Comparison of ENCODE assay signal across 8 cellular contexts in the genomic region with DNA sequence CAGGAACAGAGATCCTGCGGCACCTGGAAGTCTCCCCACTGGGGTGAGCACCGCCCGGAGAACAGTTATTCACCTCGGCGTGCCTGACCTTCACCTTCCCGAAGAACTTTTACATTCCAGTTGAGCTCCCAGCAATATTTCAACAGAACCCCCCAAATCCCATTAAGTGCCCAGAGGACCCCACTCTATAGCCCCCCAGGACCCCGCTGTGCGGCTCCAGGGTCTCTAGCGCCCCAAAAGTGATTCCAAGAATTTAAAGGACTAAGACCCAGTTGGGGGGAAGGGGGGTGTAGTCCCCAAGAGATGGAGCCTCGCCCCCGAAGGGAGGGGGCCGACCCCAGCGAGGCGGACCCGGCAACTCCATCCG. TPM values are rescaled to one million over a fixed set of nuclear protein-coding genes. Genes with fewer than 3 reads are reported as not detected.
A peak's percentile ranks its signal among the peaks of the same experiment; 100 is the strongest.
DNase-seq lines count a peak whose midpoint lies in the region; ATAC-seq, FAIRE-seq and TF ChIP-seq lines count a peak whose summit lies in the region.

No MANE protein-coding gene starts in this region.

- 0 out of 2 replicates have a peak overlapping the region, but pooled peaks have one; percentile 11 for H2BK12ac ChIP-seq in H1 (ENCODE audit: low read depth, low read length)

- H2AFZ ChIP-seq in OCI-LY3 (ENCODE audit: low read depth, low read length) (peak overlapping the region; percentile 46), H1 (ENCODE audit: low read length) (no peak overlapping the region), neural progenitor cell (replicated peaks) (peak overlapping the region; percentile 69)

- no peak overlapping the region for H2BK15ac ChIP-seq in H1 (ENCODE audit: low read length)

- peaks cover 17% of the 10 kb centered on the region for H3K23me2 ChIP-seq in H1 (ENCODE audit: low read depth, low read length)

- peaks cover 34% of the 10 kb centered on the region for H3K4me1 Mint-ChIP-seq in CD8-positive, alpha-beta T cell (ENCODE audit: low read depth)
- peaks cover 33% of the 10 kb centered on the region for H3K4me1 Mint-ChIP-seq in neural progenitor cell

- peaks cover 26% of the 10 kb centered on the region for H3K36me3 Mint-ChIP-seq in CD8-positive, alpha-beta T cell
- peaks cover 8% of the 10 kb centered on the region for H3K36me3 Mint-ChIP-seq in neural progenitor cell

- no peak overlapping the region for H3K14ac ChIP-seq in H1 (ENCODE audit: insufficient read length)

- no peak for TF ChIP-seq RAD21 in H1 (IDR thresholded peaks at IDR 0.05 in 1 of 2, conservative IDR thresholded peaks at IDR 0.05 in 1 of 2; ENCODE audit: low read depth in 2 of 2, low read length in 2 of 2)

- peaks cover 4% of the 10 kb centered on the region for H3K36me3 ChIP-seq in CD8-positive, alpha-beta T cell (ENCODE audit: insufficient read depth, low read length)
- H3K36me3 ChIP-seq in OCI-LY3 (replicated peaks; ENCODE audit: low read depth, low read length) (peaks cover 13% of the 10 kb centered on the region), H1 (ENCODE audit: control insufficient read depth in 2 of 4, insufficient read depth in 4 of 4, low read length in 3 of 4) (peaks cover 0 to 4% (median 1%) of the 10 kb centered on the region in 4 experiments; a peak in 2 of 8 replicates), neural progenitor cell (no peaks in the 10 kb centered on the region)

- H3K4me1 ChIP-seq in CD8-positive, alpha-beta T cell (ENCODE audit: insufficient read depth, low read length), result peaks cover 42% of the 10 kb centered on the region
- H3K4me1 ChIP-seq in OCI-LY3 (ENCODE audit: low read length) (peaks cover 30% of the 10 kb centered on the region), H1 (replicated peaks in 1 of 4; ENCODE audit: control insufficient read depth in 3 of 4, insufficient read depth in 4 of 4, low read length in 3 of 4) (peaks cover 4 to 28% (median 16%) of the 10 kb centered on the region in 4 experiments), neural progenitor cell (peaks cover 25% of the 10 kb centered on the region)

- no peak for TF ChIP-seq EP300 in H1 (IDR thresholded peaks at IDR 0.05; ENCODE audit: borderline replicate concordance in 1 of 2, low read depth in 2 of 2, low read length in 2 of 2)

- intact Hi-C loops in CD8-positive, alpha-beta T cell (cut with DNase I, micrococcal nuclease), result loop anchor here (1.0 to 10.0 kb wide), 17 partner anchors 30 to 945 kb away; partner anchors contain the start of genes SH2D3A (in 2 of the 2), TNFSF9 (in 2 of the 2), ALKBH7 (in 1 of the 2) and DUS3L (in 1 of the 2)

- H3K79me2 ChIP-seq in OCI-LY3 (ENCODE audit: low read length), result peaks cover 40% of the 10 kb centered on the region
- peaks cover 0 to 12% of the 10 kb centered on the region in 2 experiments; a peak in 1 of 4 replicates for H3K79me2 ChIP-seq in H1 (ENCODE audit: control insufficient read depth in 1 of 2, insufficient read depth in 2 of 2, low read length in 2 of 2)
- H3K79me2 ChIP-seq in neural progenitor cell (ENCODE audit: low read depth), result peaks cover 28% of the 10 kb centered on the region

- TF ChIP-seq CTCF in CD8-positive, alpha-beta T cell (IDR thresholded peaks at IDR 0.05), result no peak
- TF ChIP-seq CTCF in OCI-LY3 (IDR thresholded peaks at IDR 0.05; ENCODE audit: low read depth, low read length) (peak; percentile 31; the same call in 1 of the 2 replicates), H1 (IDR thresholded peaks at IDR 0.05; ENCODE audit: control extremely low read depth in 1 of 3, insufficient read depth in 1 of 3, low read depth in 1 of 3, low read length in 3 of 3) (no peak), neural progenitor cell (IDR thresholded peaks at IDR 0.05) (peak; percentile 30)

- H4K20me1 ChIP-seq in OCI-LY3 (ENCODE audit: insufficient read depth, low read length) (peaks cover 6% of the 10 kb centered on the region), H1 (replicated peaks in 1 of 2; ENCODE audit: control insufficient read depth in 1 of 2, insufficient read depth in 2 of 2, low read length in 2 of 2) (peaks cover 0 to 4% of the 10 kb centered on the region in 2 experiments), neural progenitor cell (ENCODE audit: low read depth) (no peaks in the 10 kb centered on the region)

- H3K27ac Mint-ChIP-seq in CD8-positive, alpha-beta T cell, result peak overlapping the region; percentile 97
- H3K27ac Mint-ChIP-seq in neural progenitor cell, result peak overlapping the region; percentile 84

- 2% methylated on average over 9 of the region's 16 CpGs; no CpG with 5 or more reads in 1 of the 2 experiments for WGBS in H1 (ENCODE audit: extremely low coverage in 1 of 2, insufficient coverage in 1 of 2, insufficient read length in 1 of 2, insufficient replicate concordance in 2 of 2, low coverage in 1 of 2, low lambda C conversion rate in 2 of 2, missing lambda C conversion rate in 1 of 2), 2 experiments

- ATAC-seq in CD8-positive, alpha-beta T cell, result no peak
- ATAC-seq in GM21515 (IDR thresholded peaks at IDR 0.05; ENCODE audit: unreplicated experiment), result no peak

- peaks cover 5% of the 10 kb centered on the region for H3K79me1 ChIP-seq in H1 (ENCODE audit: low read depth, low read length)

- no peak overlapping the region for H2BK120ac ChIP-seq in H1 (replicated peaks; ENCODE audit: low read depth, low read length)

- H3K4ac ChIP-seq in H1 (replicated peaks; ENCODE audit: insufficient read length, low read depth, low read length), result no peak overlapping the region

- no peak overlapping the region for H3K23ac ChIP-seq in H1 (ENCODE audit: insufficient read length)

- H3K27me3 Mint-ChIP-seq in CD8-positive, alpha-beta T cell (ENCODE audit: low read depth), result no peaks in the 10 kb centered on the region
- peaks cover 9% of the 10 kb centered on the region for H3K27me3 Mint-ChIP-seq in neural progenitor cell (ENCODE audit: insufficient read depth, low read depth)

- CTCF ChIA-PET in CD8-positive, alpha-beta T cell (lab: Charles Lee), result interaction anchor here (0.5 to 4.7 kb wide), 10 partner anchors 64 to 233 kb away, joined by 3 to 101 read pairs (median 6); no protein-coding TSS in a partner anchor
- CTCF ChIA-PET in H1 (lab: Charles Lee; ENCODE audit: partially characterized antibody), result interaction anchor here (0.6 to 4.7 kb wide), 12 partner anchors 14 to 220 kb away, joined by 3 to 31 read pairs (median 6); partner anchors contain the start of genes C3 and VAV1

- H3K9me3 ChIP-seq in CD8-positive, alpha-beta T cell (ENCODE audit: low read length), result no peaks in the 10 kb centered on the region
- H3K9me3 ChIP-seq in OCI-LY3 (ENCODE audit: insufficient read depth, low read length), result no peaks in the 10 kb centered on the region
- no peaks in the 10 kb centered on the region for H3K9me3 ChIP-seq in H1 (ENCODE audit: insufficient read depth in 2 of 2, low read depth in 1 of 2, low read length in 1 of 2)
- no peaks in the 10 kb centered on the region for H3K9me3 ChIP-seq in neural progenitor cell (ENCODE audit: low read depth)

- peaks cover 39% of the 10 kb centered on the region for H3F3A ChIP-seq in neural progenitor cell (ENCODE audit: low read depth)

- peak in 1 of 7 experiments; percentile 23 for DNase-seq in CD8-positive, alpha-beta T cell
- DNase-seq in H1 (ENCODE audit: low read depth in 1 of 2, low spot score in 2 of 2) (no peak), neural progenitor cell (ENCODE audit: low spot score) (no peak), SW 1271 (lab: John Stamatoyannopoulos, UW) (no peak), SKM-1 treated with dmso at 0.1 percent for 144 hours (lab: John Stamatoyannopoulos, UW; ENCODE audit: unreplicated experiment) (no peak)
- no peak for DNase-seq in activated CD4-positive, alpha-beta T cell treated with anti-CD3 and anti-CD28 coated beads, Interleukin-2, amount 50 U/mL, for 1 hour

- no peak overlapping the region for H3K56ac ChIP-seq in H1 (replicated peaks; ENCODE audit: insufficient read length, low read depth, low read length)

- H3K4me3 ChIP-seq in CD8-positive, alpha-beta T cell (ENCODE audit: low read depth, low read length), result peak overlapping the region; percentile 83
- H3K4me3 ChIP-seq in OCI-LY3 (ENCODE audit: low read length) (peak overlapping the region; percentile 85), H1 (ENCODE audit: extremely low read depth in 1 of 4, insufficient read depth in 2 of 4, low read depth in 3 of 4, low read length in 4 of 4) (peak overlapping the region; percentile 50 to 86 (median 69)), neural progenitor cell (peak overlapping the region; percentile 91)

- H4K8ac ChIP-seq in H1 (ENCODE audit: extremely low read depth, insufficient read depth, low read length), result no peak overlapping the region; the same call in 1 of the 2 replicates

- H3K18ac ChIP-seq in H1 (ENCODE audit: extremely low read depth, low read length), result peak overlapping the region; percentile 78; the same call in 1 of the 2 replicates

- H3K27ac ChIP-seq in CD8-positive, alpha-beta T cell (ENCODE audit: low read depth, low read length), result peak overlapping the region; percentile 80
- H3K27ac ChIP-seq in OCI-LY3 (ENCODE audit: low read length) (peak overlapping the region; percentile 80), H1 (ENCODE audit: low read depth, low read length) (peak overlapping the region; percentile 28; the same call in 1 of the 2 replicates), neural progenitor cell (peak overlapping the region; percentile 98)

- peak overlapping the region; percentile 6; the same call in 1 of the 2 replicates for H2BK5ac ChIP-seq in H1 (ENCODE audit: low read depth, low read length)

- H4K5ac ChIP-seq in H1 (ENCODE audit: insufficient read length, low read depth, low read length), result no peak overlapping the region

- peak overlapping the region; percentile 96 for H3K4me3 Mint-ChIP-seq in CD8-positive, alpha-beta T cell
- peak overlapping the region; percentile 97 for H3K4me3 Mint-ChIP-seq in neural progenitor cell

- H2BK20ac ChIP-seq in H1 (ENCODE audit: low read length), result no peak overlapping the region

- no peak for TF ChIP-seq POLR2A in H1 (IDR thresholded peaks at IDR 0.05; ENCODE audit: control extremely low read depth in 1 of 2, low read depth in 2 of 2, low read length in 2 of 2)

- H4K91ac ChIP-seq in H1 (replicated peaks; ENCODE audit: insufficient read length, low read length), result peak overlapping the region; percentile 12

- no peak for FAIRE-seq in H1 (lab: Jason Lieb, UNC)

- H3K9ac ChIP-seq in OCI-LY3 (ENCODE audit: low read length) (peak overlapping the region; percentile 92), H1 (replicated peaks in 1 of 4; ENCODE audit: extremely low read depth in 1 of 4, low read depth in 3 of 4, low read length in 3 of 4) (peak overlapping the region in 2 of 4 experiments; percentile 86 to 89; a peak in 5 of 7 replicates), neural progenitor cell (peak overlapping the region; percentile 81)

- H3K9me3 Mint-ChIP-seq in CD8-positive, alpha-beta T cell, result no peaks in the 10 kb centered on the region
- no peaks in the 10 kb centered on the region for H3K9me3 Mint-ChIP-seq in neural progenitor cell

- peak overlapping the region; percentile 79 for H3K4me2 ChIP-seq in OCI-LY3 (ENCODE audit: low read length)
- peak overlapping the region; percentile 76 to 87 for H3K4me2 ChIP-seq in H1 (ENCODE audit: insufficient read depth in 1 of 2, low read depth in 2 of 2, low read length in 2 of 2)
- H3K4me2 ChIP-seq in neural progenitor cell, result peak overlapping the region; percentile 93

- no peaks in the 10 kb centered on the region for H3K27me3 ChIP-seq in CD8-positive, alpha-beta T cell (ENCODE audit: insufficient read depth, low read length)
- H3K27me3 ChIP-seq in OCI-LY3 (ENCODE audit: low read depth, low read length), result no peaks in the 10 kb centered on the region
- H3K27me3 ChIP-seq in H1 (replicated peaks in 1 of 4; ENCODE audit: control insufficient read depth in 3 of 4, extremely low read depth in 1 of 4, insufficient read depth in 3 of 4, low read length in 3 of 4), result no peaks in the 10 kb centered on the region
- no peaks in the 10 kb centered on the region for H3K27me3 ChIP-seq in neural progenitor cell

- POLR2A ChIA-PET in CD8-positive, alpha-beta T cell (lab: Charles Lee), result interaction anchor here (0.6 to 2.3 kb wide), 8 partner anchors 30 to 312 kb away, joined by 3 to 39 read pairs (median 4); partner anchors contain the start of genes KHSRP, SH2D3A and VAV1
- POLR2A ChIA-PET in H1 (lab: Charles Lee; ENCODE audit: partially characterized antibody), result interaction anchor here (0.9 to 9.7 kb wide), 9 partner anchors 9 to 461 kb away, joined by 3 to 110 read pairs (median 3); partner anchors contain the start of genes SH2D3A, TNFSF9 and VAV1

- H2AK5ac ChIP-seq in H1 (ENCODE audit: low read depth, low read length), result no peak overlapping the region

RNA-seq across cellular contexts. Expression of gene GPR108, which starts 0.5 kb away (rescaled TPM):
- total RNA-seq in CD8-positive, alpha-beta T cell, result 10 to 100 TPM; 31.9 to 33.1 TPM
- total RNA-seq in H1 (2021; fragmentation: NEBNext Ultra II Directional; extraction: Animal tissue kit (Norgen Biotek cat#: 25700)), result 34.9 and 35.3 TPM in 2 replicates
- polyA plus RNA-seq in H1 (2011; rRNA removed), result 46.0 and 63.9 TPM in 2 replicates
- 52.1 TPM for polyA plus RNA-seq in H1 (2011; cell fraction: cytosol; rRNA removed)
- 160 TPM for polyA plus RNA-seq in H1 (2011; cell fraction: nucleus; rRNA removed)
- 35.3 to 46.7 TPM (median 38.7 TPM) in 4 replicates for polyA plus RNA-seq in H1 (2012, experiment 1 of 2)
- 36.3 TPM for polyA plus RNA-seq in H1 (2012, experiment 2 of 2)
- polyA plus RNA-seq in H1 (2013, experiment 1 of 2), result 47.8 TPM
- 49.9 TPM for polyA plus RNA-seq in H1 (2013, experiment 2 of 2)
- polyA minus RNA-seq in H1 (2011; rRNA and poly(A)+ RNA removed), result 30.4 and 47.5 TPM in 2 replicates
- 15.0 TPM for polyA minus RNA-seq in H1 (2011; cell fraction: cytosol; rRNA and poly(A)+ RNA removed)
- polyA minus RNA-seq in H1 (2011; cell fraction: nucleus; rRNA and poly(A)+ RNA removed), result 23.3 TPM
- total RNA-seq in neural progenitor cell (ENCODE audit: low replicate concordance), result 38.3 and 55.3 TPM in 2 replicates

RNA-seq across cellular contexts. Expression of gene TRIP10, which starts 2.6 kb away (rescaled TPM):
- 1 to 10 TPM; 1.1 to 1.7 TPM for total RNA-seq in CD8-positive, alpha-beta T cell
- 69.3 and 69.5 TPM in 2 replicates for total RNA-seq in H1 (2021; fragmentation: NEBNext Ultra II Directional; extraction: Animal tissue kit (Norgen Biotek cat#: 25700))
- 27.8 and 38.0 TPM in 2 replicates for polyA plus RNA-seq in H1 (2011; rRNA removed)
- 46.0 TPM for polyA plus RNA-seq in H1 (2011; cell fraction: cytosol; rRNA removed)
- polyA plus RNA-seq in H1 (2011; cell fraction: nucleus; rRNA removed), result 69.9 TPM
- 66.1 to 83.1 TPM (median 77.4 TPM) in 4 replicates for polyA plus RNA-seq in H1 (2012, experiment 1 of 2)
- 58.7 TPM for polyA plus RNA-seq in H1 (2012, experiment 2 of 2)
- polyA plus RNA-seq in H1 (2013, experiment 1 of 2), result 63.3 TPM
- 64.1 TPM for polyA plus RNA-seq in H1 (2013, experiment 2 of 2)
- 23.1 and 26.9 TPM in 2 replicates for polyA minus RNA-seq in H1 (2011; rRNA and poly(A)+ RNA removed)
- polyA minus RNA-seq in H1 (2011; cell fraction: cytosol; rRNA and poly(A)+ RNA removed), result 28.1 TPM
- 24.9 TPM for polyA minus RNA-seq in H1 (2011; cell fraction: nucleus; rRNA and poly(A)+ RNA removed)
- total RNA-seq in neural progenitor cell (ENCODE audit: low replicate concordance), result 53.0 and 57.2 TPM in 2 replicates

RNA-seq across cellular contexts. Expression of gene C3, which starts 16.4 kb away (rescaled TPM):
- total RNA-seq in CD8-positive, alpha-beta T cell, result not detected
- 4.2 and 6.4 TPM in 2 replicates for total RNA-seq in H1 (2021; fragmentation: NEBNext Ultra II Directional; extraction: Animal tissue kit (Norgen Biotek cat#: 25700))
- polyA plus RNA-seq in H1 (2011; rRNA removed), result 12.8 and 16.6 TPM in 2 replicates
- 16.0 TPM for polyA plus RNA-seq in H1 (2011; cell fraction: cytosol; rRNA removed)
- polyA plus RNA-seq in H1 (2011; cell fraction: nucleus; rRNA removed), result 34.2 TPM
- 11.3 to 16.8 TPM (median 13.0 TPM) in 4 replicates for polyA plus RNA-seq in H1 (2012, experiment 1 of 2)
- 13.6 TPM for polyA plus RNA-seq in H1 (2012, experiment 2 of 2)
- 22.5 TPM for polyA plus RNA-seq in H1 (2013, experiment 1 of 2)
- polyA plus RNA-seq in H1 (2013, experiment 2 of 2), result 24.4 TPM
- polyA minus RNA-seq in H1 (2011; rRNA and poly(A)+ RNA removed), result 16.2 and 28.8 TPM in 2 replicates
- 31.9 TPM for polyA minus RNA-seq in H1 (2011; cell fraction: cytosol; rRNA and poly(A)+ RNA removed)
- 33.2 TPM for polyA minus RNA-seq in H1 (2011; cell fraction: nucleus; rRNA and poly(A)+ RNA removed)
- total RNA-seq in neural progenitor cell (ENCODE audit: low replicate concordance), result 0.25 and 1.5 TPM in 2 replicates

RNA-seq across cellular contexts. Expression of gene SH2D3A, which starts 30.3 kb away (rescaled TPM):
- 10 to 100 TPM; 33.5 to 38.8 TPM for total RNA-seq in CD8-positive, alpha-beta T cell
- total RNA-seq in H1 (2021; fragmentation: NEBNext Ultra II Directional; extraction: Animal tissue kit (Norgen Biotek cat#: 25700)), result 20.0 and 22.1 TPM in 2 replicates
- polyA plus RNA-seq in H1 (2011; rRNA removed), result 14.5 and 22.8 TPM in 2 replicates
- 18.8 TPM for polyA plus RNA-seq in H1 (2011; cell fraction: cytosol; rRNA removed)
- 34.1 TPM for polyA plus RNA-seq in H1 (2011; cell fraction: nucleus; rRNA removed)
- polyA plus RNA-seq in H1 (2012, experiment 1 of 2), result 12.6 to 18.8 TPM (median 17.6 TPM) in 4 replicates
- 15.0 TPM for polyA plus RNA-seq in H1 (2012, experiment 2 of 2)
- 32.0 TPM for polyA plus RNA-seq in H1 (2013, experiment 1 of 2)
- polyA plus RNA-seq in H1 (2013, experiment 2 of 2), result 29.0 TPM
- polyA minus RNA-seq in H1 (2011; rRNA and poly(A)+ RNA removed), result 6.1 and 7.2 TPM in 2 replicates
- polyA minus RNA-seq in H1 (2011; cell fraction: cytosol; rRNA and poly(A)+ RNA removed), result 9.0 TPM
- 11.2 TPM for polyA minus RNA-seq in H1 (2011; cell fraction: nucleus; rRNA and poly(A)+ RNA removed)
- 0.65 and 1.5 TPM in 2 replicates for total RNA-seq in neural progenitor cell (ENCODE audit: low replicate concordance)

RNA-seq across cellular contexts. Expression of gene VAV1, which starts 35.6 kb away (rescaled TPM):
- 10 to 100 TPM; 68.3 to 75.5 TPM for total RNA-seq in CD8-positive, alpha-beta T cell
- total RNA-seq in H1 (2021; fragmentation: NEBNext Ultra II Directional; extraction: Animal tissue kit (Norgen Biotek cat#: 25700)), result 0.21 and 0.22 TPM in 2 replicates
- 0.21 and 0.46 TPM in 2 replicates for polyA plus RNA-seq in H1 (2011; rRNA removed)
- polyA plus RNA-seq in H1 (2011; cell fraction: cytosol; rRNA removed), result 0.31 TPM
- polyA plus RNA-seq in H1 (2011; cell fraction: nucleus; rRNA removed), result 0.61 TPM
- polyA plus RNA-seq in H1 (2012, experiment 1 of 2), result 0.56 to 0.67 TPM (median 0.58 TPM) in 3 of 4 replicates, not detected in the other
- 0.18 TPM for polyA plus RNA-seq in H1 (2012, experiment 2 of 2)
- 3.1 TPM for polyA plus RNA-seq in H1 (2013, experiment 1 of 2)
- polyA plus RNA-seq in H1 (2013, experiment 2 of 2), result 2.7 TPM
- 0.47 and 1.2 TPM in 2 replicates for polyA minus RNA-seq in H1 (2011; rRNA and poly(A)+ RNA removed)
- 1.6 TPM for polyA minus RNA-seq in H1 (2011; cell fraction: cytosol; rRNA and poly(A)+ RNA removed)
- not detected for polyA minus RNA-seq in H1 (2011; cell fraction: nucleus; rRNA and poly(A)+ RNA removed)
- 0.15 TPM in 1 of 2 replicates, not detected in the other for total RNA-seq in neural progenitor cell (ENCODE audit: low replicate concordance)

Comparison
In these comparisons a context has a peak if more than half of its experiments do, and no peak if none do; other contexts are left out.
1. H3K27ac ChIP-seq: peak in every context shown above with its lines; median percentile 98 in neural progenitor cell; 80 in CD8-positive, alpha-beta T cell; 80 in OCI-LY3; 28 in H1.
2. CTCF ChIP-seq: peak in OCI-LY3 (single experiment) and neural progenitor cell (single experiment); none in CD8-positive, alpha-beta T cell (single experiment) and H1 (0 of 3).
3. RNA of gene TRIP10, which starts 2.6 kb away (total RNA-seq): 69.3 to 69.5 TPM in H1 and 53.0 to 57.2 TPM in neural progenitor cell; 1.1 to 1.7 TPM in CD8-positive, alpha-beta T cell; every median in the first group is over 10 times any median in the second.
4. Peak in every context shown above with its lines, with median percentiles within 50 percentile points of each other: H3K4me3 ChIP-seq and H3K4me2 ChIP-seq.